In the genomic region with DNA sequence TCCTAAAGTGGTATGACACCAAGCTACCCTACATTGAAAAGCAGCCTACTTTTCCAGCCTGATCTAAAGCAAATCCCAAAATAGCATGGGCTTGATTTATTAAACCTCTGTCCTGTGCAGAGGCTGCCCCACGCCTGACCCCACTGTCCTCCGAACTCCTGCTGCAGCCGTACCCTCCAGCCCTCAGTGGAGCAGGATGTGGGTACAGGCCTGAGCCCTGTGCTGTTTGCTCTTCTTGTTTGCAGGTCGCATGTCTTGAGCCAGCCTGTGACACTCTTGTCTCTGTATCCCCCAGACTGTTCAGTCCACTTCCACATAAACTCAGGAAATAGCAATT, we compare ENCODE assay signal across 11 cellular contexts.
DNase-seq lines count a peak whose midpoint lies in the region; ATAC-seq, FAIRE-seq and TF ChIP-seq lines count a peak whose summit lies in the region.
"Had no signal": no experiment of that assay in that cellular context is flagged by ENCODE, and none has a peak within 500 bp of the region (broad histone marks: within the 10 kb centered on the region; RNA-seq: fewer than 3 reads in every experiment).

No MANE protein-coding gene starts in this region.

- DNase-seq in RCC 7860 (ENCODE audit: low spot score) = peak; percentile 15
- DNase-seq in neural crest cell (ENCODE audit: low read depth, low spot score) = no peak
- DNase-seq in CD1c-positive myeloid dendritic cell (ENCODE audit: extremely low spot score) = no peak
- no peak for DNase-seq in NCI-H1105 treated with DMSO at 0.1 percent for 48 hours (lab: John Stamatoyannopoulos, UW)
- no peak for DNase-seq in GM19240 (ENCODE audit: insufficient read length, low spot score)
- DNase-seq: activated T-cell treated with anti-CD3 and anti-CD28 coated beads, Interleukin-2, amount 50 U/mL, for 1 hour; NCI-H1048; upper lobe of right lung had no signal

- peaks cover 23% of the 10 kb centered on the region for H3K4me1 Mint-ChIP-seq in dendritic cell treated with granulocyte-macrophage colony-stimulating factor and Interleukin-4, amounts not matched to agents 40 ng/mL and 50 ng/mL, for 4 days (ENCODE audit: low read depth)
- H3K4me1 Mint-ChIP-seq in neural crest cell = peaks cover 38% of the 10 kb centered on the region

- peak overlapping the region; percentile 31 for H3K27ac Mint-ChIP-seq in dendritic cell treated with granulocyte-macrophage colony-stimulating factor and Interleukin-4, amounts not matched to agents 40 ng/mL and 50 ng/mL, for 4 days
- H3K27ac Mint-ChIP-seq in neural crest cell (ENCODE audit: unreplicated experiment) = peak overlapping the region; percentile 9

- no peaks in the 10 kb centered on the region for H3K9me3 Mint-ChIP-seq in dendritic cell treated with granulocyte-macrophage colony-stimulating factor and Interleukin-4, amounts not matched to agents 40 ng/mL and 50 ng/mL, for 4 days
- no peaks in the 10 kb centered on the region for H3K9me3 Mint-ChIP-seq in neural crest cell

- TF ChIP-seq CTCF in neural crest cell (conservative IDR thresholded peaks at IDR 0.05) = no peak

- peaks cover 65% of the 10 kb centered on the region for H3K36me3 Mint-ChIP-seq in dendritic cell treated with granulocyte-macrophage colony-stimulating factor and Interleukin-4, amounts not matched to agents 40 ng/mL and 50 ng/mL, for 4 days (ENCODE audit: low read depth)
- peaks cover 3% of the 10 kb centered on the region for H3K36me3 Mint-ChIP-seq in neural crest cell (ENCODE audit: low read depth)

- intact Hi-C loops in dendritic cell treated with granulocyte-macrophage colony-stimulating factor and Interleukin-4, amounts not matched to agents 40 ng/mL and 50 ng/mL, for 4 days (cut with micrococcal nuclease) = no loop called here

- no peak for FAIRE-seq in RCC 7860 (lab: Jason Lieb, UNC)

- H3K4me3 Mint-ChIP-seq in dendritic cell treated with granulocyte-macrophage colony-stimulating factor and Interleukin-4, amounts not matched to agents 40 ng/mL and 50 ng/mL, for 4 days = no peak overlapping the region
- H3K4me3 Mint-ChIP-seq in neural crest cell = no peak overlapping the region

- H3K27me3 Mint-ChIP-seq in dendritic cell treated with granulocyte-macrophage colony-stimulating factor and Interleukin-4, amounts not matched to agents 40 ng/mL and 50 ng/mL, for 4 days = no peaks in the 10 kb centered on the region
- H3K27me3 Mint-ChIP-seq in neural crest cell (ENCODE audit: low read depth) = no peaks in the 10 kb centered on the region

- ATAC-seq in GM18502 (IDR thresholded peaks at IDR 0.05; ENCODE audit: poor library complexity, unreplicated experiment) (peak; percentile 8), GM21576 (IDR thresholded peaks at IDR 0.05; ENCODE audit: unreplicated experiment) (no peak)
